15 cellular contexts compared by ENCODE assay signal in the genomic region with DNA sequence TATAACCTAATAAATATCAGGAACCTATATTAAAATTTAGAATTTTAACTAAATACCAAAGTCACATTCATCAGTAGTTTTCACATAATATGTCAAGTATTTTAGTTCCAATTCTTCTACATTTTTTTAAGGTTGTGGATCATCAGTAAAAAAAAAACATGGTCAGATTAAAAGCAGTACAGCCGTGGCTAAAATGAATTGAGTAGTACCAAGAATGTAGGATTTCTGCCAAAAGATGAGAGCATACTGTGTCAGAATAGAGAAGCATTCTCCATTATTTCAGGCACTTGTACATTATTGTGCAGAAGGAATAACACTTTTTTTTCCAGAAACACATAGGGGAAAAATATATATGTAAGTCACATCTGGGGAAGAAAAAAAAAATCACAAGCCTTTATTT.
"Had no signal": no experiment of that assay in that cellular context is flagged by ENCODE, and none has a peak within 500 bp of the region (broad histone marks: within the 10 kb centered on the region; RNA-seq: fewer than 3 reads in every experiment).

No MANE protein-coding gene starts in this region.

- ATAC-seq: esophagus mucosa; gastroesophageal sphincter; left lung; natural killer cell treated with Interleukin-12 subunit alpha and Interleukin-12 subunit beta and Interleukin-15 and Interleukin-18, amount 100 ng/mL, for 72 hours; pancreas; right cardiac atrium had no signal

- DNase-seq: effector memory CD4-positive, alpha-beta T cell; glutamatergic neuron; islet precursor cell; left lung; mesenchymal stem cell; midbrain; occipital lobe; pancreas; right cardiac atrium; stimulated activated CD4-positive, alpha-beta T cell treated with anti-CD3 and anti-CD28 coated beads, Interleukin-2, amount 100 ng/mL, for 48 hours; stimulated activated naive CD4-positive, alpha-beta T cell treated with Interleukin-2 at 50 U/mL for 16 hours; thyroid gland had no signal
